10 cellular contexts compared by ENCODE assay signal in the genomic region with DNA sequence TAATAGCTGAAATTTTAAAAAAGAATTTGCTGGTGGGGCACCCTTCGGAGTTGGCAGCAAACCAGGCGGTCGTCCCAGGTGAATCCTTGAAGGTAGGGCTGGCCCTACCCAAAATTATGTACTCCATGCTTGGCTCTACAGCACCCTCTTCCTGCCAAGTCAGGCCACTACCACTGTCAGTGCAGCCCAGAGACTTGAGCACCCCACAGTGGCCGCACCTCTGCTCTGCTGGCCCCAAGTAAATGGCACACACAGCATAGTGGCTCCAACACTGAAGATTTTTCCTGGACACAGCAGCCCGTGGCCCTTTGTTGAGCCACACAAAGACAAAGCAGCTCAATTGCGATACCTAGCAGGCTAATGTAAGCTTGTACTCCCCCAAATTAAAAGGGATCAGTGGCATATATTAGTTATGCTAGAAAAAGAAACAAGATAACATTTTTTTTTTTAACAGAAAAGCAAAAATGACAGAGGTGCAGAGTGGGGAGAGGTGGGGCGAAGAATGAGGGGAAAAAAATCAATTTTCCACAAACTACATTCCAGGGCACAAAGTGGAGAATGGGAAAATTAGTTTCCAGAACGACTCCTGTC.
DNase-seq lines count a peak whose midpoint lies in the region; ATAC-seq and TF ChIP-seq lines count a peak whose summit lies in the region.
"Had no signal": no experiment of that assay in that cellular context is flagged by ENCODE, and none has a peak within 500 bp of the region (broad histone marks: within the 10 kb centered on the region; RNA-seq: fewer than 3 reads in every experiment).

No MANE protein-coding gene starts in this region.

- peaks cover 26% of the 10 kb centered on the region for H3K4me1 Mint-ChIP-seq in activated T-cell treated with anti-CD3 and anti-CD28 coated beads, Interleukin-2, amount 50 U/mL, for 24 hours (ENCODE audit: low read depth)

- H3K27me3 Mint-ChIP-seq in activated T-cell treated with anti-CD3 and anti-CD28 coated beads, Interleukin-2, amount 50 U/mL, for 24 hours = peaks cover 5% of the 10 kb centered on the region

- intact Hi-C loops in heart right ventricle (cut with DNase I) = no loop called here

- CTCF ChIA-PET in HEK293T (lab: Yijun Ruan, JAX) = interaction anchor here (0.6 to 1.5 kb wide), 8 partner anchors 9 to 1964 kb away, joined by 3 to 6 read pairs (median 4); no protein-coding TSS in a partner anchor

- H3K4me3 ChIP-seq in heart right ventricle = no peak overlapping the region
- H3K4me3 ChIP-seq: BLaER1 treated with 17β-estradiol and CSF1 and Interleukin-3, amounts not matched to agents 10 nM and 100 nM had no signal

- POLR2A ChIA-PET in HEK293T (lab: Yijun Ruan, JAX) = no interaction called here

- no peak overlapping the region for H3K4me3 Mint-ChIP-seq in activated T-cell treated with anti-CD3 and anti-CD28 coated beads, Interleukin-2, amount 50 U/mL, for 24 hours
- H3K4me3 Mint-ChIP-seq: dendritic cell treated with granulocyte-macrophage colony-stimulating factor and Interleukin-4, amounts not matched to agents 40 ng/mL and 50 ng/mL, for 4 days had no signal

- DNase-seq in NCI-H1694 treated with DMSO at 0.1 percent for 48 hours (lab: John Stamatoyannopoulos, UW) (peak; percentile 14), NCI-H1694 (lab: John Stamatoyannopoulos, UW) (no peak), HEK293T (ENCODE audit: extremely low spot score) (peak; percentile 73), NCI-H69 (lab: John Stamatoyannopoulos, UW) (peak; percentile 71), heart right ventricle (no peak), NCI-H1436 (lab: John Stamatoyannopoulos, UW) (no peak)
- DNase-seq in activated T-cell treated with anti-CD3 and anti-CD28 coated beads, Interleukin-2, amount 50 U/mL, for 24 hours = peak; percentile 74
- DNase-seq in stimulated activated CD4-positive, alpha-beta T cell treated with anti-CD3 and anti-CD28 coated beads, Interleukin-4, amount 100 ng/mL, for 4 hours = peak; percentile 44 to 47

- peak in 5 of 9 donors; percentile 7 to 83 (median 23) for TF ChIP-seq CTCF in heart right ventricle (IDR thresholded peaks at IDR 0.05)

- peaks cover 0 to 21% (median 0%) of the 10 kb centered on the region in 9 donors for H3K4me1 ChIP-seq in heart right ventricle

- ATAC-seq in heart right ventricle = peak in 4 of 8 donors; percentile 57 to 61 (median 58)

- no peak overlapping the region for H3K27ac Mint-ChIP-seq in activated T-cell treated with anti-CD3 and anti-CD28 coated beads, Interleukin-2, amount 50 U/mL, for 24 hours
- H3K27ac Mint-ChIP-seq: dendritic cell treated with granulocyte-macrophage colony-stimulating factor and Interleukin-4, amounts not matched to agents 40 ng/mL and 50 ng/mL, for 4 days had no signal

- peaks cover 0 to 9% (median 0%) of the 10 kb centered on the region in 7 donors for H3K27me3 ChIP-seq in heart right ventricle

- peaks cover 0 to 39% (median 27%) of the 10 kb centered on the region in 11 donors for H3K9me3 ChIP-seq in heart right ventricle

- WGBS in heart right ventricle, 2 donors = 66 to 75% methylated on average over 8 of the region's 8 CpGs

- peaks cover 24% of the 10 kb centered on the region for H3K9me3 Mint-ChIP-seq in activated T-cell treated with anti-CD3 and anti-CD28 coated beads, Interleukin-2, amount 50 U/mL, for 24 hours

- peaks cover 16% of the 10 kb centered on the region for H3K36me3 Mint-ChIP-seq in activated T-cell treated with anti-CD3 and anti-CD28 coated beads, Interleukin-2, amount 50 U/mL, for 24 hours (ENCODE audit: low read depth)

- H3K27ac ChIP-seq in heart right ventricle = no peak overlapping the region
- H3K27ac ChIP-seq: BLaER1 treated with 17β-estradiol and CSF1 and Interleukin-3, amounts not matched to agents 10 nM and 100 nM had no signal

- H3K36me3 ChIP-seq in heart right ventricle = no peaks in the 10 kb centered on the region
- H3K36me3 ChIP-seq: BLaER1 treated with 17β-estradiol and CSF1 and Interleukin-3, amounts not matched to agents 10 nM and 100 nM had no signal

TF ChIP-seq in HEK293T, 16 proteins besides CTCF, POLR2A, EP300 and RAD21:
- TF ChIP-seq HDGF (IDR thresholded peaks at IDR 0.05; ENCODE audit: borderline replicate concordance) (no peak), BHLHE40 (IDR thresholded peaks at IDR 0.05; ENCODE audit: borderline replicate concordance) (no peak), PKNOX1 (IDR thresholded peaks at IDR 0.05) (no peak), ELF4 (IDR thresholded peaks at IDR 0.05) (no peak)

Comparison
In these comparisons a context has a peak if more than half of its experiments do, and no peak if none do; other contexts are left out.
1. DNase-seq: peak in NCI-H1694 treated with DMSO at 0.1 percent for 48 hours (single experiment), HEK293T (single experiment), NCI-H69 (single experiment), activated T-cell treated with anti-CD3 and anti-CD28 coated beads, Interleukin-2, amount 50 U/mL, for 24 hours (single experiment) and stimulated activated CD4-positive, alpha-beta T cell treated with anti-CD3 and anti-CD28 coated beads, Interleukin-4, amount 100 ng/mL, for 4 hours (2 of 2); none in NCI-H1694 (single experiment), heart right ventricle (0 of 2) and NCI-H1436 (single experiment).